In genomic region chr6:150841697-150842096, GRCh38 we compare ENCODE assay signal across 13 cellular contexts. TPM values are rescaled to one million over a fixed set of nuclear protein-coding genes. Genes with fewer than 3 reads are reported as not detected.
DNase-seq lines count a peak whose midpoint lies in the region; ATAC-seq and TF ChIP-seq lines count a peak whose summit lies in the region.
"Had no signal": no experiment of that assay in that cellular context is flagged by ENCODE, and none has a peak within 500 bp of the region (broad histone marks: within the 10 kb centered on the region; RNA-seq: fewer than 3 reads in every experiment).

No MANE protein-coding gene starts in this region.

- H4K20me1 ChIP-seq in GM23248 (ENCODE audit: insufficient read depth) (no peaks in the 10 kb centered on the region), PC-3 (ENCODE audit: low read length) (no peaks in the 10 kb centered on the region)

- no TSS peak for BruUV-seq in PC-3 (replicated peaks; lab: Mats Ljungman, UMichigan)

- H3K27me3 ChIP-seq in GM23248 (replicated peaks; ENCODE audit: insufficient read depth) = no peaks in the 10 kb centered on the region
- H3K27me3 ChIP-seq in PC-3 (ENCODE audit: low read length) = no peaks in the 10 kb centered on the region

- no peak for DNase-seq in activated naive CD4-positive, alpha-beta T cell treated with Interleukin-2 at 50 U/mL for 16 hours
- DNase-seq in GM23248 = peak; percentile 11
- peak; percentile 30 for DNase-seq in astrocyte of the spinal cord (ENCODE audit: low read depth, low spot score)
- DNase-seq in NCI-H2107 treated with DMSO at 0.1 percent for 48 hours (lab: John Stamatoyannopoulos, UW; ENCODE audit: unreplicated experiment) = no peak
- DNase-seq in PC-3 = no peak
- DNase-seq in NCI-H2196 (lab: John Stamatoyannopoulos, UW; ENCODE audit: unreplicated experiment) = no peak
- DNase-seq: BE2C; CD4-positive, alpha-beta memory T cell; DMS79; HCEC 1CT; HFFc6 had no signal

- no peaks in the 10 kb centered on the region for H3K36me3 ChIP-seq in GM23248 (ENCODE audit: low read depth)
- no peaks in the 10 kb centered on the region for H3K36me3 ChIP-seq in PC-3 (ENCODE audit: low read depth, low read length)
- H3K36me3 ChIP-seq: BE2C had no signal

- WGBS in GM23248 (ENCODE audit: low coverage in 1 of 2, low lambda C conversion rate in 2 of 2, missing lambda C conversion rate in 2 of 2), 2 experiments = 41 to 45% methylated on average over 3 of the region's 3 CpGs

- H3K4me1 Mint-ChIP-seq in activated naive CD4-positive, alpha-beta T cell treated with anti-CD3 and anti-CD28 coated beads, Interleukin-2, amount 50 U/mL, for 24 hours = no peaks in the 10 kb centered on the region
- H3K4me1 Mint-ChIP-seq: CD4-positive, alpha-beta memory T cell had no signal

- TF ChIP-seq CTCF in astrocyte of the spinal cord (IDR thresholded peaks at IDR 0.05; ENCODE audit: low read depth, low read length) (no peak), PC-3 (conservative IDR thresholded peaks at IDR 0.05; ENCODE audit: low read depth, low read length) (no peak)

- no peak overlapping the region for H3K4me3 Mint-ChIP-seq in activated naive CD4-positive, alpha-beta T cell treated with anti-CD3 and anti-CD28 coated beads, Interleukin-2, amount 50 U/mL, for 24 hours
- H3K4me3 Mint-ChIP-seq: CD4-positive, alpha-beta memory T cell; HFFc6 had no signal

- intact Hi-C loops in PC-3 (cut with micrococcal nuclease) = no loop called here

- H3K27ac ChIP-seq in GM23248 (no peak overlapping the region), PC-3 (ENCODE audit: low read length) (no peak overlapping the region)
- H3K27ac ChIP-seq: C4-2B had no signal

- no peaks in the 10 kb centered on the region for H3K9me3 Mint-ChIP-seq in activated naive CD4-positive, alpha-beta T cell treated with anti-CD3 and anti-CD28 coated beads, Interleukin-2, amount 50 U/mL, for 24 hours
- H3K9me3 Mint-ChIP-seq: CD4-positive, alpha-beta memory T cell; HFFc6 had no signal

- H3K4me3 ChIP-seq in GM23248 (no peak overlapping the region), astrocyte of the spinal cord (ENCODE audit: low read depth, low read length) (no peak overlapping the region), PC-3 (ENCODE audit: low read length) (no peak overlapping the region)

- peaks cover 9% of the 10 kb centered on the region; the same call in 1 of the 2 replicates for H3F3A ChIP-seq in GM23248 (ENCODE audit: insufficient read depth)
- no peaks in the 10 kb centered on the region for H3F3A ChIP-seq in PC-3 (ENCODE audit: low read length, unreplicated experiment)

- no peaks in the 10 kb centered on the region for H3K36me3 Mint-ChIP-seq in activated naive CD4-positive, alpha-beta T cell treated with anti-CD3 and anti-CD28 coated beads, Interleukin-2, amount 50 U/mL, for 24 hours

- H3K9me3 ChIP-seq in GM23248 (ENCODE audit: low read depth) (no peaks in the 10 kb centered on the region), PC-3 (ENCODE audit: low read length) (no peaks in the 10 kb centered on the region)
- H3K9me3 ChIP-seq: BE2C had no signal

- H3K9me2 ChIP-seq in GM23248 (ENCODE audit: insufficient read depth) (no peaks in the 10 kb centered on the region), PC-3 (replicated peaks; ENCODE audit: low read length) (no peaks in the 10 kb centered on the region)

- peak overlapping the region; percentile 41 for H3K27ac Mint-ChIP-seq in activated naive CD4-positive, alpha-beta T cell treated with anti-CD3 and anti-CD28 coated beads, Interleukin-2, amount 50 U/mL, for 24 hours
- H3K27ac Mint-ChIP-seq: CD4-positive, alpha-beta memory T cell; HFFc6 had no signal

- H3K9ac ChIP-seq in GM23248 (no peak overlapping the region), PC-3 (ENCODE audit: low read length) (no peak overlapping the region)

- POLR2A ChIA-PET in PC-3 (lab: Charles Lee; ENCODE audit: unreplicated experiment) = no interaction called here

- no peak for ATAC-seq in PC-3

- peaks cover 3% of the 10 kb centered on the region for H3K27me3 Mint-ChIP-seq in activated naive CD4-positive, alpha-beta T cell treated with anti-CD3 and anti-CD28 coated beads, Interleukin-2, amount 50 U/mL, for 24 hours

- H3K4me2 ChIP-seq in GM23248 (ENCODE audit: unreplicated experiment) (no peak overlapping the region), PC-3 (ENCODE audit: low read length) (no peak overlapping the region)

- no peak overlapping the region for H2AFZ ChIP-seq in GM23248
- H2AFZ ChIP-seq in PC-3 (ENCODE audit: low read length) = no peak overlapping the region

- H3K79me2 ChIP-seq in GM23248 (ENCODE audit: insufficient read depth) (0 out of 2 replicates have a peak, but pooled peaks cover 7% of the 10 kb centered on the region), PC-3 (ENCODE audit: low read length) (no peaks in the 10 kb centered on the region)

- CTCF ChIA-PET in PC-3 (lab: Charles Lee) = no interaction called here

- in situ Hi-C loops in GM23248 (cut with MboI) (no loop called here), astrocyte of the spinal cord (cut with HindIII; ENCODE audit: low sequenced_read_pairs) (no loop called here)

- H3K4me1 ChIP-seq in GM23248 (ENCODE audit: insufficient read depth) = no peaks in the 10 kb centered on the region
- no peaks in the 10 kb centered on the region for H3K4me1 ChIP-seq in PC-3 (ENCODE audit: insufficient read depth, low read length)
- H3K4me1 ChIP-seq: BE2C had no signal

RNA-seq across cellular contexts. Expression of gene MTHFD1L, which starts 23.8 kb away (rescaled TPM):
- 57.6 and 68.7 TPM in 2 replicates for total RNA-seq in GM23248 (2014; rRNA removed; shearing (Covaris generic))
- polyA plus RNA-seq in GM23248 (2016; fragmentation: Nextera tagmentation; extraction: Ambion mirVana) = 96.8 and 99.6 TPM in 2 replicates
- total RNA-seq in PC-3 (2014; rRNA removed) = 11.9 and 17.5 TPM in 2 replicates

Comparison
In these comparisons a context has a peak if more than half of its experiments do, and no peak if none do; other contexts are left out.
1. DNase-seq: peak in GM23248 (single experiment) and astrocyte of the spinal cord (single experiment); none in activated naive CD4-positive, alpha-beta T cell treated with Interleukin-2 at 50 U/mL for 16 hours (single experiment), NCI-H2107 treated with DMSO at 0.1 percent for 48 hours (single experiment), PC-3 (single experiment) and NCI-H2196 (single experiment).